22 cellular contexts compared by ENCODE assay signal in the genomic region with DNA sequence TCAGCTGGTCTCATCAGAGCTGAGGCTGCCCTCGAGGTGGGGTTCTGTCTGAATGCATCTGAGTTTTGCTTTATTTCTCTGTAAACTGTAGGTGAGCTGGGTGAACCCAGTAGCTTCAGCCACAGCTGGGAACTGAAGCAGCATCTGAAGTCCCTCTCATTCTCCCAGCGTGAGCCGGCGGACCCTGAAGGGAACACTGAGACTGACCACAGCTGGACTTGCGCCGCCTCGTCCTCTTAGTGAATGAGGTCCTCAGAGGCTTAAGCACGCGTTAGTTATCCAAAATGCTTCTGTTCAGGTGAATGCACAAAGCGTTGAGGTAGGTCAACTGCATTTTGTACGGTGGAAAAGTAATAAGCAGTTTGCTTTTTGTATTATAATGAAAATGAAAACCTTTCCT.
"Had no signal": no experiment of that assay in that cellular context is flagged by ENCODE, and none has a peak within 500 bp of the region (broad histone marks: within the 10 kb centered on the region; RNA-seq: fewer than 3 reads in every experiment).

No MANE protein-coding gene starts in this region.

- H3K27me3 ChIP-seq: body of pancreas, gastrocnemius medialis, right atrium auricular region, transverse colon had no signal

- H3K9me3 ChIP-seq: body of pancreas, gastrocnemius medialis, lower lobe of right lung, right atrium auricular region, transverse colon had no signal

- H3K4me3 Mint-ChIP-seq: activated CD4-positive, alpha-beta memory T cell treated with anti-CD3 and anti-CD28 coated beads, Interleukin-2, amount 10 ng/mL, durations not matched to agents 7 days and 5 days; activated CD8-positive, alpha-beta memory T cell treated with anti-CD3 and anti-CD28 coated beads, Interleukin-2, amount 10 ng/mL, durations not matched to agents 7 days and 5 days; activated naive CD8-positive, alpha-beta T cell treated with anti-CD3 and anti-CD28 coated beads, Interleukin-2, amount 10 ng/mL, durations not matched to agents 7 days and 5 days; activated T-helper 17 cell treated with anti-CD3 and anti-CD28 coated beads, Interleukin-2, amount 50 U/mL, for 72 hours; natural killer cell treated with Interleukin-12 subunit alpha and Interleukin-12 subunit beta and Interleukin-15 and Interleukin-18, amount 100 ng/mL, for 72 hours; T-helper 2 cell treated with Interferon-gamma antibody and Interleukin-4, amounts not matched to agents 5 μg/mL and 100 μg/mL, for 36 hours had no signal

- H3K27ac Mint-ChIP-seq: activated CD4-positive, alpha-beta memory T cell treated with anti-CD3 and anti-CD28 coated beads, Interleukin-2, amount 10 ng/mL, durations not matched to agents 7 days and 5 days; activated CD8-positive, alpha-beta memory T cell treated with anti-CD3 and anti-CD28 coated beads, Interleukin-2, amount 10 ng/mL, durations not matched to agents 7 days and 5 days; activated naive CD8-positive, alpha-beta T cell treated with anti-CD3 and anti-CD28 coated beads, Interleukin-2, amount 10 ng/mL, durations not matched to agents 7 days and 5 days; activated T-helper 17 cell treated with anti-CD3 and anti-CD28 coated beads, Interleukin-2, amount 50 U/mL, for 72 hours; natural killer cell treated with Interleukin-12 subunit alpha and Interleukin-12 subunit beta and Interleukin-15 and Interleukin-18, amount 100 ng/mL, for 72 hours; T-helper 2 cell treated with Interferon-gamma antibody and Interleukin-4, amounts not matched to agents 5 μg/mL and 100 μg/mL, for 36 hours had no signal

- H3K36me3 Mint-ChIP-seq: activated CD8-positive, alpha-beta memory T cell treated with anti-CD3 and anti-CD28 coated beads, Interleukin-2, amount 10 ng/mL, durations not matched to agents 7 days and 5 days; activated naive CD8-positive, alpha-beta T cell treated with anti-CD3 and anti-CD28 coated beads, Interleukin-2, amount 10 ng/mL, durations not matched to agents 7 days and 5 days; natural killer cell treated with Interleukin-12 subunit alpha and Interleukin-12 subunit beta and Interleukin-15 and Interleukin-18, amount 100 ng/mL, for 72 hours had no signal

- ATAC-seq: activated CD8-positive, alpha-beta memory T cell treated with anti-CD3 and anti-CD28 coated beads, Interleukin-2, amount 10 ng/mL, durations not matched to agents 7 days and 5 days; activated T-helper 17 cell treated with anti-CD3 and anti-CD28 coated beads, Interleukin-2, amount 50 U/mL, for 72 hours; body of pancreas; gastrocnemius medialis; left cardiac atrium; lower lobe of right lung; natural killer cell treated with Interleukin-12 subunit alpha and Interleukin-12 subunit beta and Interleukin-15 and Interleukin-18, amount 100 ng/mL, for 72 hours; stimulated activated naive CD8-positive, alpha-beta T cell treated with anti-CD3 and anti-CD28 coated beads, Interleukin-15, Interleukin-2, amounts not matched to agents 100 U/mL and 50 U/mL, for 24 hours had no signal

- H3K36me3 ChIP-seq: gastrocnemius medialis, lower lobe of right lung, right atrium auricular region, transverse colon had no signal

- H3K27ac ChIP-seq: body of pancreas had no signal

- H3K4me1 ChIP-seq: body of pancreas had no signal

- H3K27me3 Mint-ChIP-seq: activated CD4-positive, alpha-beta memory T cell treated with anti-CD3 and anti-CD28 coated beads, Interleukin-2, amount 10 ng/mL, durations not matched to agents 7 days and 5 days; activated CD8-positive, alpha-beta memory T cell treated with anti-CD3 and anti-CD28 coated beads, Interleukin-2, amount 10 ng/mL, durations not matched to agents 7 days and 5 days; activated naive CD8-positive, alpha-beta T cell treated with anti-CD3 and anti-CD28 coated beads, Interleukin-2, amount 10 ng/mL, durations not matched to agents 7 days and 5 days; activated T-helper 17 cell treated with anti-CD3 and anti-CD28 coated beads, Interleukin-2, amount 50 U/mL, for 72 hours; natural killer cell treated with Interleukin-12 subunit alpha and Interleukin-12 subunit beta and Interleukin-15 and Interleukin-18, amount 100 ng/mL, for 72 hours had no signal

- DNase-seq: activated CD4-positive, alpha-beta memory T cell treated with anti-CD3 and anti-CD28 coated beads, Interleukin-2, amount 10 ng/mL, durations not matched to agents 7 days and 5 days; activated CD4-positive, alpha-beta T cell treated with anti-CD3 and anti-CD28 coated beads for 4 hours; activated CD8-positive, alpha-beta memory T cell treated with anti-CD3 and anti-CD28 coated beads, Interleukin-2, amount 10 ng/mL, durations not matched to agents 7 days and 5 days; activated naive CD4-positive, alpha-beta T cell treated with Interleukin-2 at 50 U/mL for 16 hours; activated naive CD8-positive, alpha-beta T cell treated with anti-CD3 and anti-CD28 coated beads, Interleukin-2, amount 10 ng/mL, durations not matched to agents 7 days and 5 days; activated T-cell treated with anti-CD3 and anti-CD28 coated beads, Interleukin-2, amount 50 U/mL, for 1 hour; amygdala; body of pancreas; central memory CD4-positive, alpha-beta T cell; erythroblast; gastrocnemius medialis; left cardiac atrium; lower lobe of right lung; occipital lobe; stimulated activated CD4-positive, alpha-beta T cell treated with anti-CD3 and anti-CD28 coated beads, Interleukin-2, amount 100 ng/mL, for 24 hours; stimulated activated naive CD8-positive, alpha-beta T cell treated with anti-CD3 and anti-CD28 coated beads, Interleukin-15, Interleukin-2, amounts not matched to agents 100 U/mL and 50 U/mL, for 24 hours; substantia nigra; transverse colon had no signal

- H3K4me3 ChIP-seq: body of pancreas, gastrocnemius medialis, lower lobe of right lung, right atrium auricular region, transverse colon had no signal

- H3K9me3 Mint-ChIP-seq: activated CD4-positive, alpha-beta memory T cell treated with anti-CD3 and anti-CD28 coated beads, Interleukin-2, amount 10 ng/mL, durations not matched to agents 7 days and 5 days; activated naive CD8-positive, alpha-beta T cell treated with anti-CD3 and anti-CD28 coated beads, Interleukin-2, amount 10 ng/mL, durations not matched to agents 7 days and 5 days; activated T-helper 17 cell treated with anti-CD3 and anti-CD28 coated beads, Interleukin-2, amount 50 U/mL, for 72 hours; natural killer cell treated with Interleukin-12 subunit alpha and Interleukin-12 subunit beta and Interleukin-15 and Interleukin-18, amount 100 ng/mL, for 72 hours; T-helper 2 cell treated with Interferon-gamma antibody and Interleukin-4, amounts not matched to agents 5 μg/mL and 100 μg/mL, for 36 hours had no signal
